ENCODE assay signal across 17 cellular contexts in the genomic region with DNA sequence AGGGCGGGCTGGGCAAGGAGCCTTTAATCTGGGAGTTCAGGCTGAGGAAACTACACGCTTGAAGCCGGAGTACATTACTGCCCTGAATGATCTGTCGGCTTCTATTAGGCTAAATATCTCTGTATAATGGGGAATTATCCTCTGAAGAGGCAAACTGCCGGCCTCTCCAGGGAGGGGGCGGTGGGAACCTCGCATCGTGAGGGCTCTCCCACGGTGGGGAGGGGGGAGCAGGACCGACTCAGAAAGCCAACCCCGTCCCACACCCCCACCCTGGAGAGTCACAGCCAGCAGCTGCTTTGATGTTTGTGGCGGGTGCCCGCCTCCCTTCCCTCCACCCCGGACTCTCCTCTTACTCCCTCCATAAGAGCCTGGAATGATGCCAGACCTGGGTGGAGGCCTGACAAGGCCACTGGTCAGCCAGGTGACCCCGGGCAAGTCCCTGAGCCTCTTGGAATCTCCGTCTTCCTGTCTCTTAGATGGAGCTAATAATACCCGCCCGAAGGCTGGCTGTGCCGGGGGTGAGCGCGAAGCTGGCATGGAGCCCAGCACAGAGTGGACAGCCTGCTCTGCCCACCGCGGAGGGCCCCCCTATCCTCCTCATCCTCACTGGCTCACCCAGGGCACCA.
"Had no signal": no experiment of that assay in that cellular context is flagged by ENCODE, and none has a peak within 500 bp of the region (broad histone marks: within the 10 kb centered on the region; RNA-seq: fewer than 3 reads in every experiment).

No MANE protein-coding gene starts in this region.

- DNase-seq: activated B cell treated with CpG ODN at 0.5 μM for 24 hours; activated CD4-positive, alpha-beta T cell treated with anti-CD3 and anti-CD28 coated beads, Interleukin-2, amount 10 ng/mL, durations not matched to agents 7 days and 5 days; activated naive CD4-positive, alpha-beta T cell treated with anti-CD3 and anti-CD28 coated beads for 36 hours; activated T-cell treated with anti-CD3 and anti-CD28 coated beads for 4 hours; central memory CD4-positive, alpha-beta T cell; cortex of kidney; effector memory CD8-positive, alpha-beta T cell; gastrocnemius medialis; islet precursor cell; lower lobe of right lung; stimulated activated CD4-positive, alpha-beta T cell treated with anti-CD3 and anti-CD28 coated beads, Interleukin-4, amount 100 ng/mL, for 1 hour; stimulated activated CD8-positive, alpha-beta memory T cell treated with anti-CD3 and anti-CD28 coated beads, Interleukin-4, amount 100 ng/mL, for 48 hours; stimulated activated naive CD8-positive, alpha-beta T cell treated with anti-CD3 and anti-CD28 coated beads, Interleukin-15, Interleukin-2, amounts not matched to agents 100 U/mL and 50 U/mL, for 24 hours; upper lobe of right lung had no signal

- H3K27ac ChIP-seq: epithelial cell of prostate, gastrocnemius medialis, lower lobe of right lung, pancreas, suprapubic skin, upper lobe of right lung had no signal

- H3K27me3 ChIP-seq: pancreas had no signal

- H3K4me3 ChIP-seq: gastrocnemius medialis, lower lobe of right lung, pancreas, suprapubic skin, upper lobe of right lung had no signal
